12 cellular contexts compared by ENCODE assay signal in the genomic region with DNA sequence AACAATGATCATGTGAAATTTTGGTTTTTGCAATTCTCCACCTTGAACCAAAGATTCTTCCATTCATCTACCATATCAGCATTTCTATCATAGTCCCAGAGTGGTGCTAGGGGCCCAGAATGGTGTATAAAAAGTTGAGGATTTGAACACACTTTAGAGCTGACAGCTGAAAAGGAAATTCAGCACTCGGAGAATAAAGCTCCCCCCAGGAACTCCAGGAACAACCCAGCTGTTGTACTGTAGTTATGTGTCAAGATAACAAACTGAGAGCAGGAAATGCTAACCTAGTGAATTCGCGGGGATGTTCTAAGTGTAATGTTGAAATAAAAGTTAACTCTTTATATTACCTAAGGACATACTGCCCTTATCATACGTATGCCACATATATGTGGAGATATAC.
DNase-seq lines count a peak whose midpoint lies in the region; ATAC-seq and TF ChIP-seq lines count a peak whose summit lies in the region.
"Had no signal": no experiment of that assay in that cellular context is flagged by ENCODE, and none has a peak within 500 bp of the region (broad histone marks: within the 10 kb centered on the region; RNA-seq: fewer than 3 reads in every experiment).

No MANE protein-coding gene starts in this region.

- dilution Hi-C loops in mammary epithelial cell (cut with HindIII; ENCODE audit: low sequenced_read_pairs), result no loop called here

- H2AFZ ChIP-seq in mammary epithelial cell (ENCODE audit: low read depth, low read length), result no peak overlapping the region

- 39% methylated on average over 4 of the region's 4 CpGs for WGBS in mammary epithelial cell (ENCODE audit: low coverage, missing lambda C conversion rate)
- WGBS in spleen, 5 donors, result 14 to 18% (median 16%) methylated on average over 4 of the region's 4 CpGs

- CTCF ChIA-PET in mammary epithelial cell (lab: Charles Lee; ENCODE audit: low non-redundant PET), result interaction anchor here (0.6 kb wide), 1 partner anchor 256 kb away, joined by 4 read pairs; no protein-coding TSS in a partner anchor

- H3K79me2 ChIP-seq in mammary epithelial cell (ENCODE audit: insufficient read depth, low read length), result no peaks in the 10 kb centered on the region

- H3K36me3 ChIP-seq in mammary epithelial cell (ENCODE audit: insufficient read depth, low read length) (peaks cover 3% of the 10 kb centered on the region), spleen (no peaks in the 10 kb centered on the region), WERI-Rb-1 (no peaks in the 10 kb centered on the region)

- intact Hi-C loops in mammary epithelial cell (cut with micrococcal nuclease) (no loop called here), spleen (cut with DNase I; ENCODE audit: low total_unique reads) (loop anchor here (10.0 kb wide), 1 partner anchor 218 kb away; the partner anchor contains the start of gene NFIB)

- H3K4me3 ChIP-seq in mammary epithelial cell (replicated peaks in 1 of 3; ENCODE audit: insufficient read depth in 1 of 3, low read depth in 2 of 3, low read length in 3 of 3), result no peak overlapping the region
- peak overlapping the region in 1 of 8 donors; percentile 42 for H3K4me3 ChIP-seq in spleen
- H3K4me3 ChIP-seq in WERI-Rb-1 (ENCODE audit: low read depth, low read length), result no peak overlapping the region

- no TSS peak for BruUV-seq in mammary epithelial cell (replicated peaks; lab: Mats Ljungman, UMichigan)

- no peak for TF ChIP-seq CTCF in mammary epithelial cell (conservative IDR thresholded peaks at IDR 0.05 in 1 of 2, IDR thresholded peaks at IDR 0.05 in 1 of 2; ENCODE audit: extremely low read depth in 1 of 2, insufficient read depth in 1 of 2, low read depth in 1 of 2, low read length in 2 of 2)
- TF ChIP-seq CTCF in spleen (IDR thresholded peaks at IDR 0.05 in 8 of 11, conservative IDR thresholded peaks at IDR 0.05 in 3 of 11), result no peak
- TF ChIP-seq CTCF in WERI-Rb-1 (IDR thresholded peaks at IDR 0.05; ENCODE audit: low read depth, low read length), result no peak

- no peaks in the 10 kb centered on the region for H4K20me1 ChIP-seq in mammary epithelial cell (ENCODE audit: insufficient read depth, low read length)

- ATAC-seq in GM18907 (IDR thresholded peaks at IDR 0.05; ENCODE audit: unreplicated experiment), result no peak
- ATAC-seq: activated CD8-positive, alpha-beta memory T cell treated with anti-CD3 and anti-CD28 coated beads, Interleukin-2, amount 10 ng/mL, durations not matched to agents 7 days and 5 days had no signal

- H3K4me2 ChIP-seq in mammary epithelial cell (ENCODE audit: insufficient read depth, low read depth, low read length), result peak overlapping the region; percentile 62

- in situ Hi-C loops in mammary epithelial cell (cut with MboI; ENCODE audit: low sequenced_read_pairs in 2 of 2), result loop anchor here in 1 of 2 donors (25.0 kb wide), 1 partner anchor 660 kb away; no protein-coding TSS in a partner anchor

- peak overlapping the region; percentile 86 for H3K27ac ChIP-seq in mammary epithelial cell (ENCODE audit: insufficient read depth, low read depth, low read length)
- H3K27ac ChIP-seq in spleen, result peak overlapping the region in 7 of 8 donors; percentile 62 to 87 (median 70)
- no peak overlapping the region for H3K27ac ChIP-seq in WERI-Rb-1

- TF ChIP-seq POLR2A in spleen (IDR thresholded peaks at IDR 0.05), result no peak

- H3K27me3 ChIP-seq in mammary epithelial cell (ENCODE audit: insufficient read depth, low read length) (no peaks in the 10 kb centered on the region), spleen (replicated peaks in 1 of 7) (no peaks in the 10 kb centered on the region), WERI-Rb-1 (ENCODE audit: insufficient read depth, low read depth, severe bottlenecking) (no peaks in the 10 kb centered on the region)

- peaks cover 20% of the 10 kb centered on the region for H3K4me1 ChIP-seq in mammary epithelial cell (ENCODE audit: insufficient read depth, low read length)
- peaks cover 0 to 30% (median 9%) of the 10 kb centered on the region in 6 donors for H3K4me1 ChIP-seq in spleen

- DNase-seq in NCI-H226 (peak; percentile 59), mammary epithelial cell (peak; percentile 44), kidney tubule cell (ENCODE audit: low spot score) (peak; percentile 53), spleen (no peak), WERI-Rb-1 (no peak), cerebellar cortex (ENCODE audit: low spot score) (no peak), hippocampal formation (lab: John Stamatoyannopoulos, UW) (no peak)
- DNase-seq: activated CD8-positive, alpha-beta memory T cell treated with anti-CD3 and anti-CD28 coated beads, Interleukin-2, amount 10 ng/mL, durations not matched to agents 7 days and 5 days; effector memory CD4-positive, alpha-beta T cell; nucleus accumbens; OCI-M1 had no signal

- no peaks in the 10 kb centered on the region for H3K9me3 ChIP-seq in mammary epithelial cell (replicated peaks; ENCODE audit: insufficient read depth, low read length)
- H3K9me3 ChIP-seq in spleen, result no peaks in the 10 kb centered on the region
- no peaks in the 10 kb centered on the region for H3K9me3 ChIP-seq in WERI-Rb-1 (ENCODE audit: severe bottlenecking)

- no peak overlapping the region for H3K9ac ChIP-seq in mammary epithelial cell (ENCODE audit: insufficient read depth, low read length)

Comparison
In these comparisons a context has a peak if more than half of its experiments do, and no peak if none do; other contexts are left out.
1. DNase-seq: peak in NCI-H226 (single experiment), mammary epithelial cell (single experiment) and kidney tubule cell (single experiment); none in spleen (single experiment), WERI-Rb-1 (single experiment), cerebellar cortex (single experiment) and hippocampal formation (0 of 2).